Comparison of ENCODE assay signal across 10 cellular contexts in the genomic region with DNA sequence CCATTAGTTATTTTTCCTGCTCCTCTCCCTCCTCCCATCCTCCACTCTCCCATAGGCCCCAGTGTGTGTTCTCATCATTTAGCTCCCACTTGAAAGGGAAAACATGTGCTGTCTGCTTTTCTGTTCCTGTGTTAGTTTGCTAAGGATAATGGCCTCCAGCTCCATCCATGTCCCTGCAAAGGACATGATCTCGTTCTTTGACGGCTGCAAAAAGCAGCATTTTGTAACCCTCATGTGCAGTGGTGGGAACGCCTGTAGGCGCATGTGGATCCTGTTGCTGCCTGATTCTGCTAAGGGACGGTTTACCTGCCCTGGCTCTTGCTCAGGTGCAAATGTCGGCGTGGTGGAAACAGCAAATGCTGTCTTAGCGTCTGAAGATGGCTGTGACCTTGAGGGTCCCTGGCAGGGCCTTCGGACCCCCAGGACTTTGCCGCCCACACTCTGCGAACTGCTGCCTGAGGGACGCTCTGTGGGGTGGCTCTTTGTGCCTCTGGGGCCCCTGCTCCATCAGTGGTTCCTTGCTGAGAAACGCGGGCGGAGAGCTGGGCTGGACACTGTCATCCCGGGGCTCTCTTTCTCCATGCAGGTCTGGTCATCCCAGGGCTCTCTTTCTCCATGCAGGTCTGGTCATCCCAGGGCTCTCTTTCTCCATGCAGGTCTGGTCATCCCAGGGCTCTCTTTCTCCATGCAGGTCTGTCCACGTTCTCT. TPM values are rescaled to one million over a fixed set of nuclear protein-coding genes. Genes with fewer than 3 reads are reported as not detected.
A peak's percentile ranks its signal among the peaks of the same experiment; 100 is the strongest.
DNase-seq lines count a peak whose midpoint lies in the region; ATAC-seq and TF ChIP-seq lines count a peak whose summit lies in the region.
"Had no signal": no experiment of that assay in that cellular context is flagged by ENCODE, and none has a peak within 500 bp of the region (broad histone marks: within the 10 kb centered on the region; RNA-seq: fewer than 3 reads in every experiment).

No MANE protein-coding gene starts in this region.

- peaks cover 21 to 32% (median 31%) of the 10 kb centered on the region in 3 donors for H3K4me1 Mint-ChIP-seq in IgD-negative memory B cell
- H3K4me1 Mint-ChIP-seq in activated T-helper 17 cell treated with anti-CD3 and anti-CD28 coated beads, Interleukin-2, amount 50 U/mL, for 72 hours: peaks cover 27% of the 10 kb centered on the region

- H3K9me3 ChIP-seq in left ventricle myocardium inferior (replicated peaks) (no peaks in the 10 kb centered on the region), thymus (ENCODE audit: control insufficient read depth) (no peaks in the 10 kb centered on the region), testis (no peaks in the 10 kb centered on the region)

- peaks cover 3% of the 10 kb centered on the region for H3K36me3 Mint-ChIP-seq in IgD-negative memory B cell
- H3K36me3 Mint-ChIP-seq in activated T-helper 17 cell treated with anti-CD3 and anti-CD28 coated beads, Interleukin-2, amount 50 U/mL, for 72 hours (ENCODE audit: low read depth): no peaks in the 10 kb centered on the region

- H3K27ac Mint-ChIP-seq in IgD-negative memory B cell: peak overlapping the region; percentile 83 to 97 (median 94)
- peak overlapping the region; percentile 89 for H3K27ac Mint-ChIP-seq in activated T-helper 17 cell treated with anti-CD3 and anti-CD28 coated beads, Interleukin-2, amount 50 U/mL, for 72 hours

- intact Hi-C loops in left ventricle myocardium inferior (cut with micrococcal nuclease): no loop called here
- intact Hi-C loops in left cardiac atrium (cut with DNase I): no loop called here
- intact Hi-C loops in testis (cut with DNase I; ENCODE audit: low total_unique reads): no loop called here

- H3K27ac ChIP-seq in left ventricle myocardium inferior (replicated peaks) (peak overlapping the region; percentile 64), thymus (ENCODE audit: low read depth) (peak overlapping the region; percentile 97), testis (no peak overlapping the region)

- ATAC-seq in left cardiac atrium: no peak
- ATAC-seq in activated T-helper 17 cell treated with anti-CD3 and anti-CD28 coated beads, Interleukin-2, amount 50 U/mL, for 72 hours (replicated peaks): no peak

- WGBS in thymus: 91% methylated on average over 17 of the region's 17 CpGs
- 83 to 92% methylated on average over 13 to 17 of the region's 17 CpGs for WGBS in testis, 2 donors

- H3K36me3 ChIP-seq in left ventricle myocardium inferior (no peaks in the 10 kb centered on the region), thymus (ENCODE audit: control insufficient read depth, insufficient read depth) (no peaks in the 10 kb centered on the region), testis (ENCODE audit: low read depth, missing control alignments) (no peaks in the 10 kb centered on the region)

- H3K27me3 Mint-ChIP-seq in IgD-negative memory B cell: no peaks in the 10 kb centered on the region
- no peaks in the 10 kb centered on the region for H3K27me3 Mint-ChIP-seq in activated T-helper 17 cell treated with anti-CD3 and anti-CD28 coated beads, Interleukin-2, amount 50 U/mL, for 72 hours

- DNase-seq in left ventricle myocardium inferior (no peak), left cardiac atrium (no peak), testis (no peak), OCI-M2 (lab: John Stamatoyannopoulos, UW; ENCODE audit: unreplicated experiment) (no peak), DMS79 (lab: John Stamatoyannopoulos, UW) (no peak)
- DNase-seq: EL, SHP77 treated with DMSO at 0.1 percent for 48 hours had no signal

- no peak for TF ChIP-seq POLR2A in testis (IDR thresholded peaks at IDR 0.05)

- H3K27me3 ChIP-seq in left ventricle myocardium inferior (ENCODE audit: low read depth) (no peaks in the 10 kb centered on the region), thymus (ENCODE audit: control insufficient read depth, insufficient read depth) (no peaks in the 10 kb centered on the region), testis (no peaks in the 10 kb centered on the region)

- no peaks in the 10 kb centered on the region for H3K9me3 Mint-ChIP-seq in IgD-negative memory B cell
- H3K9me3 Mint-ChIP-seq in activated T-helper 17 cell treated with anti-CD3 and anti-CD28 coated beads, Interleukin-2, amount 50 U/mL, for 72 hours: no peaks in the 10 kb centered on the region

- H3K4me1 ChIP-seq in left ventricle myocardium inferior: peaks cover 2% of the 10 kb centered on the region
- H3K4me1 ChIP-seq in thymus (ENCODE audit: control insufficient read depth, insufficient read depth, low read length): peaks cover 8% of the 10 kb centered on the region
- H3K4me1 ChIP-seq in testis: peaks cover under 1% of the 10 kb centered on the region

- TF ChIP-seq CTCF in left ventricle myocardium inferior (IDR thresholded peaks at IDR 0.05; ENCODE audit: borderline replicate concordance) (no peak), testis (IDR thresholded peaks at IDR 0.05) (no peak)

- H3K4me3 ChIP-seq in left ventricle myocardium inferior (no peak overlapping the region), thymus (ENCODE audit: low read length) (peak overlapping the region; percentile 40), testis (no peak overlapping the region)

- H3K4me3 Mint-ChIP-seq in IgD-negative memory B cell: peak overlapping the region; percentile 90 to 98 (median 96)
- H3K4me3 Mint-ChIP-seq in activated T-helper 17 cell treated with anti-CD3 and anti-CD28 coated beads, Interleukin-2, amount 50 U/mL, for 72 hours: peak overlapping the region; percentile 87

RNA-seq across cellular contexts. Expression of a gene that starts 5.5 kb away (rescaled TPM):
- 14.0 TPM for total RNA-seq in left ventricle myocardium inferior
- 10 to 100 TPM; 18.8 to 23.2 TPM for total RNA-seq in left cardiac atrium
- 51.8 TPM for polyA plus RNA-seq in IgD-negative memory B cell
- total RNA-seq in activated T-helper 17 cell treated with anti-CD3 and anti-CD28 coated beads, Interleukin-2, amount 50 U/mL, for 72 hours: 10 to 100 TPM; 38.9 to 58.8 TPM
- 59.4 TPM for polyA plus RNA-seq in thymus
- 10 to 100 TPM; 72.9 to 84.8 TPM for total RNA-seq in testis
- 76.1 TPM for polyA plus RNA-seq in testis (ENCODE audit: insufficient read depth, low read depth, low replicate concordance)

RNA-seq across cellular contexts. Expression of a gene that starts 9.4 kb away (rescaled TPM):
- total RNA-seq in left ventricle myocardium inferior (2.9 TPM), left cardiac atrium (1 to 10 TPM; 2.9 TPM), testis (10 to 100 TPM; 24.8 to 49.5 TPM)
- polyA plus RNA-seq in IgD-negative memory B cell (55.4 TPM), thymus (6.5 TPM), testis (ENCODE audit: insufficient read depth, low read depth, low replicate concordance) (91.5 TPM)
- 1 to 10 TPM; 3.0 to 9.2 TPM for total RNA-seq in activated T-helper 17 cell treated with anti-CD3 and anti-CD28 coated beads, Interleukin-2, amount 50 U/mL, for 72 hours

RNA-seq across cellular contexts. Expression of a gene that starts 15.3 kb away (rescaled TPM):
- total RNA-seq in left ventricle myocardium inferior (212 TPM), left cardiac atrium (100 to 1,000 TPM; 106 to 135 TPM), testis (100 to 1,000 TPM; 104 to 118 TPM)
- polyA plus RNA-seq in IgD-negative memory B cell (117 TPM), thymus (54.9 TPM), testis (ENCODE audit: insufficient read depth, low read depth, low replicate concordance) (118 TPM)
- total RNA-seq in activated T-helper 17 cell treated with anti-CD3 and anti-CD28 coated beads, Interleukin-2, amount 50 U/mL, for 72 hours: 10 to 100 TPM; 61.3 to 73.8 TPM

RNA-seq across cellular contexts. Expression of a gene that starts 30.6 kb away (rescaled TPM):
- total RNA-seq in left ventricle myocardium inferior (5.1 TPM), left cardiac atrium (10 to 100 TPM; 16.2 to 19.8 TPM), testis (10 to 100 TPM in 1 of 2 donors, 1 to 10 TPM in 1; 9.5 to 12.8 TPM)
- polyA plus RNA-seq in IgD-negative memory B cell (37.1 TPM), thymus (23.9 TPM), testis (ENCODE audit: insufficient read depth, low read depth, low replicate concordance) (13.6 TPM)
- 10 to 100 TPM; 13.8 to 21.9 TPM for total RNA-seq in activated T-helper 17 cell treated with anti-CD3 and anti-CD28 coated beads, Interleukin-2, amount 50 U/mL, for 72 hours

RNA-seq across cellular contexts. Expression of a gene that starts 36.0 kb away (rescaled TPM):
- total RNA-seq in left ventricle myocardium inferior (not detected), left cardiac atrium (not detected), testis (1 to 10 TPM; 1.7 to 1.8 TPM)
- polyA plus RNA-seq in IgD-negative memory B cell (0.40 TPM), thymus (0.46 TPM), testis (ENCODE audit: insufficient read depth, low read depth, low replicate concordance) (2.7 TPM)
- total RNA-seq in activated T-helper 17 cell treated with anti-CD3 and anti-CD28 coated beads, Interleukin-2, amount 50 U/mL, for 72 hours: not detected

Comparison
In these comparisons a context has a peak if more than half of its experiments do, and no peak if none do; other contexts are left out.
1. H3K27ac ChIP-seq: peak in left ventricle myocardium inferior (single experiment) and thymus (single experiment); none in testis (0 of 2).